25 cellular contexts compared by ENCODE assay signal in the genomic region with DNA sequence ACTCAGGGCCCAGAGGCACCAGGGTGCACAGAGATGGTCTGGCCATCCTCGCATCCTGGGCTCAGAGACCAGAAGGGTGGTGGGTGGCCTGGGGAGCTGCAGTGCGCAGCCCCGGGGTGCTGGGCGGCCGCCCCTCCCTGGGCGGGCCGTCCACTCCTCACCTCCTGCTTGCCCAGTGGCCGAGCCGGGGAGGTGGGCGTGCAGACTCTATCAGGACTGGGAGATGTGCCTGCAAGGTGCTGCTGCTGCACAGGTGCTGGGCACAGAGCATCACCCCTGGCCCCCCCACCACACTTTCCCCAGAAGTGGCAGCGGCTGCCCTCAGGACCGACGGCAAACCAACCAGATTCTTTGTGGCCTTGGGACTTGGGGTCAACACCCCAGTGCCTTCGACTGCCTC. TPM values are rescaled to one million over a fixed set of nuclear protein-coding genes. Genes with fewer than 3 reads are reported as not detected.
DNase-seq lines count a peak whose midpoint lies in the region; ATAC-seq and TF ChIP-seq lines count a peak whose summit lies in the region.
"Had no signal": no experiment of that assay in that cellular context is flagged by ENCODE, and none has a peak within 500 bp of the region (broad histone marks: within the 10 kb centered on the region; RNA-seq: fewer than 3 reads in every experiment).

TSS of gene SCN4A (minus strand) at position 123 of the 400 bp plus-strand sequence. CDS start at position 46, 77 bp downstream.

- TF ChIP-seq CTCF in IMR-90 (conservative IDR thresholded peaks at IDR 0.05; ENCODE audit: low read depth, low read length) (no peak), glutamatergic neuron (IDR thresholded peaks at IDR 0.05; ENCODE audit: partially characterized antibody, unreplicated experiment) (no peak)

- H3K9me3 Mint-ChIP-seq in activated CD8-positive, alpha-beta memory T cell treated with anti-CD3 and anti-CD28 coated beads, Interleukin-2, amount 10 ng/mL, durations not matched to agents 7 days and 5 days (ENCODE audit: low read depth) = no peaks in the 10 kb centered on the region
- peaks cover 17% of the 10 kb centered on the region for H3K9me3 Mint-ChIP-seq in glutamatergic neuron (ENCODE audit: unreplicated experiment)
- H3K9me3 Mint-ChIP-seq: activated T-cell treated with anti-CD3 and anti-CD28 coated beads, Interleukin-2, amount 50 U/mL, for 72 hours; stimulated activated naive CD8-positive, alpha-beta T cell treated with anti-CD3 and anti-CD28 coated beads, Interleukin-15, amount 100 ng/mL, for 72 hours had no signal

- H3K18ac ChIP-seq in IMR-90 (ENCODE audit: low read depth, low read length) = no peak within 1 kb of the TSS

- CTCF ChIA-PET in activated CD8-positive, alpha-beta memory T cell treated with anti-CD3 and anti-CD28 coated beads, Interleukin-2, amount 10 ng/mL, durations not matched to agents 7 days and 5 days (lab: Charles Lee) = no interaction called here
- CTCF ChIA-PET in IMR-90 (lab: Yijun Ruan, JAX) = no interaction called here

- H2BK5ac ChIP-seq in IMR-90 (ENCODE audit: low read depth, low read length, poor library complexity, severe bottlenecking) = no peak within 1 kb of the TSS

- H3K36me3 ChIP-seq in IMR-90 (ENCODE audit: control insufficient read depth, insufficient read depth, low read length) (no peaks in the 10 kb centered on the region), skeletal muscle satellite cell (ENCODE audit: insufficient read depth, low read length) (no peaks in the 10 kb centered on the region)
- H3K36me3 ChIP-seq: lower lobe of right lung, prostate gland had no signal

- peak within 1 kb of the TSS; percentile 56; the same call in 1 of the 2 replicates for H2AK5ac ChIP-seq in IMR-90 (ENCODE audit: low read depth, low read length)

- dilution Hi-C loops in IMR-90 (cut with HindIII; ENCODE audit: low sequenced_read_pairs, unreplicated experiment) = no loop called here

- DNase-seq in activated CD8-positive, alpha-beta memory T cell treated with anti-CD3 and anti-CD28 coated beads, Interleukin-2, amount 10 ng/mL, durations not matched to agents 7 days and 5 days = no peak
- no peak for DNase-seq in activated CD8-positive, alpha-beta memory T cell treated with anti-CD3 and anti-CD28 coated beads, Interleukin-2, amount 50 U/mL, for 4 hours
- DNase-seq in IMR-90 (no peak), glutamatergic neuron (no peak), NCI-H526 treated with DMSO at 0.1 percent for 48 hours (lab: John Stamatoyannopoulos, UW) (no peak)
- DNase-seq: activated CD4-positive, alpha-beta T cell treated with anti-CD3 and anti-CD28 coated beads for 4 hours; activated naive CD4-positive, alpha-beta T cell; activated T-cell treated with anti-CD3 and anti-CD28 coated beads, Interleukin-2, amount 50 U/mL, for 72 hours; amygdala; effector CD8-positive, alpha-beta T cell; Kasumi-1; lower lobe of right lung; MV-4-11; NCI-H146; NCI-H446; NCI-H82; stimulated activated naive CD8-positive, alpha-beta T cell treated with anti-CD3 and anti-CD28 coated beads, Interleukin-15, amount 100 ng/mL, for 72 hours had no signal

- H4K5ac ChIP-seq in IMR-90 (ENCODE audit: low read depth, low read length) = no peak within 1 kb of the TSS

- TF ChIP-seq POLR2A in IMR-90 (IDR thresholded peaks at IDR 0.05; ENCODE audit: low read depth, low read length) = no peak

- H3K14ac ChIP-seq in IMR-90 (replicated peaks; ENCODE audit: low read depth, low read length) = peak within 1 kb of the TSS; percentile 35; the same call in 1 of the 2 replicates

- peaks cover 13% of the 10 kb centered on the region for H3K9me1 ChIP-seq in IMR-90 (ENCODE audit: insufficient read depth, low read length)

- H3K4me1 ChIP-seq in IMR-90 (ENCODE audit: control insufficient read depth, insufficient read depth, low read length) = peaks cover 10% of the 10 kb centered on the region
- H3K4me1 ChIP-seq in skeletal muscle satellite cell (ENCODE audit: control insufficient read depth, insufficient read depth, low read length) = peaks cover 24% of the 10 kb centered on the region
- H3K4me1 ChIP-seq: lower lobe of right lung, prostate gland had no signal

- no peak within 1 kb of the TSS for H2BK20ac ChIP-seq in IMR-90 (ENCODE audit: low read depth, low read length)

- in situ Hi-C loops in IMR-90 (cut with MboI; ENCODE audit: low sequenced_read_pairs) = no loop called here

- H3K4me2 ChIP-seq in IMR-90 (ENCODE audit: low read depth, low read length) = no peak within 1 kb of the TSS
- H3K4me2 ChIP-seq in skeletal muscle satellite cell (ENCODE audit: low read length) = peak within 1 kb of the TSS; percentile 71

- H3K4me3 ChIP-seq in IMR-90 (ENCODE audit: insufficient read depth, low read depth, low read length) (no peak within 1 kb of the TSS), skeletal muscle satellite cell (ENCODE audit: low read length) (peak within 1 kb of the TSS; percentile 25)
- H3K4me3 ChIP-seq: lower lobe of right lung, prostate gland had no signal

- H4K91ac ChIP-seq in IMR-90 (ENCODE audit: insufficient read depth, low read depth, low read length) = no peak within 1 kb of the TSS

- no peak within 1 kb of the TSS for H3K4me3 Mint-ChIP-seq in activated CD8-positive, alpha-beta memory T cell treated with anti-CD3 and anti-CD28 coated beads, Interleukin-2, amount 10 ng/mL, durations not matched to agents 7 days and 5 days
- no peak within 1 kb of the TSS for H3K4me3 Mint-ChIP-seq in glutamatergic neuron (ENCODE audit: unreplicated experiment)
- H3K4me3 Mint-ChIP-seq: activated T-cell treated with anti-CD3 and anti-CD28 coated beads, Interleukin-2, amount 50 U/mL, for 72 hours; B cell; stimulated activated naive CD8-positive, alpha-beta T cell treated with anti-CD3 and anti-CD28 coated beads, Interleukin-15, amount 100 ng/mL, for 72 hours had no signal

- H3K9ac ChIP-seq in IMR-90 (ENCODE audit: low read depth, low read length) = no peak within 1 kb of the TSS
- H3K9ac ChIP-seq in skeletal muscle satellite cell (ENCODE audit: low read depth, low read length) = no peak within 1 kb of the TSS

- H2BK120ac ChIP-seq in IMR-90 (ENCODE audit: low read depth, low read length) = peak within 1 kb of the TSS; percentile 80; the same call in 1 of the 2 replicates

- peak within 1 kb of the TSS; percentile 12 for H3K27ac Mint-ChIP-seq in activated CD8-positive, alpha-beta memory T cell treated with anti-CD3 and anti-CD28 coated beads, Interleukin-2, amount 10 ng/mL, durations not matched to agents 7 days and 5 days
- H3K27ac Mint-ChIP-seq in glutamatergic neuron (ENCODE audit: unreplicated experiment) = peak within 1 kb of the TSS; percentile 36
- H3K27ac Mint-ChIP-seq: activated T-cell treated with anti-CD3 and anti-CD28 coated beads, Interleukin-2, amount 50 U/mL, for 72 hours; B cell; stimulated activated naive CD8-positive, alpha-beta T cell treated with anti-CD3 and anti-CD28 coated beads, Interleukin-15, amount 100 ng/mL, for 72 hours had no signal

- POLR2A ChIA-PET in IMR-90 (lab: Charles Lee; ENCODE audit: unreplicated experiment) = no interaction called here

- no peaks in the 10 kb centered on the region for H3K79me1 ChIP-seq in IMR-90 (ENCODE audit: low read depth in 1 of 2, low read length in 2 of 2)

- peaks cover 3% of the 10 kb centered on the region; the same call in 1 of the 2 replicates for H4K20me1 ChIP-seq in IMR-90 (ENCODE audit: insufficient read depth, low read length)

- H3K56ac ChIP-seq in IMR-90 (ENCODE audit: extremely low read depth, insufficient read depth, low read length) = no peak within 1 kb of the TSS

- H3K27me3 ChIP-seq in IMR-90 (ENCODE audit: control insufficient read depth, insufficient read depth, low read length) (peaks cover 12% of the 10 kb centered on the region), skeletal muscle satellite cell (ENCODE audit: control insufficient read depth, insufficient read depth, low read length) (peaks cover 8% of the 10 kb centered on the region)

- no peaks in the 10 kb centered on the region for H3K36me3 Mint-ChIP-seq in activated CD8-positive, alpha-beta memory T cell treated with anti-CD3 and anti-CD28 coated beads, Interleukin-2, amount 10 ng/mL, durations not matched to agents 7 days and 5 days
- no peaks in the 10 kb centered on the region for H3K36me3 Mint-ChIP-seq in glutamatergic neuron (ENCODE audit: unreplicated experiment)

- H2AFZ ChIP-seq in IMR-90 (replicated peaks; ENCODE audit: low read length, poor library complexity) = no peak within 1 kb of the TSS

- BruUV-seq in IMR-90 (replicated peaks; lab: Mats Ljungman, UMichigan) = no TSS peak

- H3K27ac ChIP-seq in IMR-90 (ENCODE audit: insufficient read depth, low read length) = no peak within 1 kb of the TSS
- H3K27ac ChIP-seq: lower lobe of right lung, prostate gland had no signal

- H2BK15ac ChIP-seq in IMR-90 (ENCODE audit: low read depth, low read length) = no peak within 1 kb of the TSS

- peaks cover 13% of the 10 kb centered on the region for H3K4me1 Mint-ChIP-seq in activated CD8-positive, alpha-beta memory T cell treated with anti-CD3 and anti-CD28 coated beads, Interleukin-2, amount 10 ng/mL, durations not matched to agents 7 days and 5 days
- peaks cover 7% of the 10 kb centered on the region for H3K4me1 Mint-ChIP-seq in glutamatergic neuron (ENCODE audit: low read depth, unreplicated experiment)
- H3K4me1 Mint-ChIP-seq: B cell had no signal

- H3K4ac ChIP-seq in IMR-90 (ENCODE audit: low read depth, low read length) = no peak within 1 kb of the TSS

- H4K8ac ChIP-seq in IMR-90 (ENCODE audit: low read depth in 2 of 2, low read length in 2 of 2) = no peak within 1 kb of the TSS

- H3K27me3 Mint-ChIP-seq in activated CD8-positive, alpha-beta memory T cell treated with anti-CD3 and anti-CD28 coated beads, Interleukin-2, amount 10 ng/mL, durations not matched to agents 7 days and 5 days = peaks cover 25% of the 10 kb centered on the region
- peaks cover 15% of the 10 kb centered on the region for H3K27me3 Mint-ChIP-seq in glutamatergic neuron (ENCODE audit: unreplicated experiment)

- no peak for TF ChIP-seq RAD21 in IMR-90 (IDR thresholded peaks at IDR 0.05; ENCODE audit: low read length)

- WGBS in IMR-90 (ENCODE audit: extremely low coverage in 2 of 2, insufficient read length in 1 of 2), 2 experiments = 96% methylated on average over 5 of the region's 14 CpGs; no CpG with 5 or more reads in 1 of the 2 experiments

- intact Hi-C loops in IMR-90 (cut with micrococcal nuclease) = no loop called here

- ATAC-seq in activated CD8-positive, alpha-beta memory T cell treated with anti-CD3 and anti-CD28 coated beads, Interleukin-2, amount 10 ng/mL, durations not matched to agents 7 days and 5 days = no peak
- ATAC-seq in IMR-90 (ENCODE audit: low read depth) (no peak), HG02970 (IDR thresholded peaks at IDR 0.05; ENCODE audit: low FRiP score, unreplicated experiment) (no peak), GM19351 (IDR thresholded peaks at IDR 0.05; ENCODE audit: unreplicated experiment) (no peak)
- ATAC-seq: activated T-cell treated with anti-CD3 and anti-CD28 coated beads, Interleukin-2, amount 50 U/mL, for 72 hours; lower lobe of right lung; stimulated activated naive CD8-positive, alpha-beta T cell treated with anti-CD3 and anti-CD28 coated beads, Interleukin-15, amount 100 ng/mL, for 72 hours had no signal

- peak within 1 kb of the TSS; percentile 70 for H2AK9ac ChIP-seq in IMR-90 (replicated peaks; ENCODE audit: low read depth, low read length, poor library complexity)

- H3K9me3 ChIP-seq in IMR-90 (ENCODE audit: control insufficient read depth, insufficient read depth, low read length) (no peaks in the 10 kb centered on the region), skeletal muscle satellite cell (replicated peaks; ENCODE audit: low read length) (no peaks in the 10 kb centered on the region)
- H3K9me3 ChIP-seq: lower lobe of right lung, prostate gland had no signal

- no peak within 1 kb of the TSS for H3K23ac ChIP-seq in IMR-90 (ENCODE audit: low read depth, low read length)

RNA-seq across cellular contexts. Expression of gene SCN4A, which starts in this region (rescaled TPM):
- total RNA-seq in activated CD8-positive, alpha-beta memory T cell treated with anti-CD3 and anti-CD28 coated beads, Interleukin-2, amount 10 ng/mL, durations not matched to agents 7 days and 5 days = under 1 TPM in 1 of 2 experiments, not detected in 1; 0.02 TPM
- not detected in 2 replicates for total RNA-seq in IMR-90 (2012; rRNA removed)
- not detected in 2 replicates for polyA plus RNA-seq in IMR-90 (2012; rRNA removed)
- under 0.01 TPM in 1 of 2 replicates, not detected in the other for polyA plus RNA-seq in IMR-90 (2012; cell fraction: cytosol; rRNA removed)
- 0.01 and 0.07 TPM in 2 replicates for polyA plus RNA-seq in IMR-90 (2012; cell fraction: nucleus; rRNA removed; ENCODE audit: low replicate concordance)
- 7.9 TPM for total RNA-seq in glutamatergic neuron (ENCODE audit: unreplicated experiment)
- total RNA-seq in skeletal muscle satellite cell (2012; rRNA removed) = under 0.01 TPM in 1 of 2 replicates, not detected in the other
- total RNA-seq: epithelial cell of proximal tubule, G401 had no signal
- polyA plus RNA-seq: neural cell had no signal
